8 cellular contexts compared by ENCODE assay signal in the genomic region with DNA sequence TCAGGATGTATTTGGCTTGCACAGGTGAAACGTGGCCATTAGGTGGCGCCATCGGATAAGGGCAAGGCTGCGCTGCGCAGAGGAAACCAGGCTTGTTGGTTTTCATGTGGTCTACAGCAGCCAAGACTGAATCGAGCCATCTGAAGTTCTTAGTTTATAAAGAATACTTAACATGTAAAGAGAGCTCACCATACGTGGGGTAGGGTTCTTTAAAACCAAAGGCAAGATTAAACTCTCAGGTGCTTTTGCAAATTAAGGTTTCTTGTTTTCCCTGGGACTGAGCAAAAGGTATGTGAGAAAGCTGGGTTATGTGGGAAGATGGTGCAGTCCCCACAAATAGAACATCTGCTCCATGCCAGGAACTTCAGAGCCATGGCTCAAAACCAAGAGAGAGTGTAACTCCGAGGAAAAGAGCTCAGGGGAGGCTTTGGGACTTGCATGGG. TPM values are rescaled to one million over a fixed set of nuclear protein-coding genes. Genes with fewer than 3 reads are reported as not detected.
DNase-seq lines count a peak whose midpoint lies in the region; ATAC-seq and TF ChIP-seq lines count a peak whose summit lies in the region.

No MANE protein-coding gene starts in this region.

- intact Hi-C loops in left cardiac atrium (cut with DNase I): loop anchor here (5.0 kb wide), 3 partner anchors 605 to 685 kb away; no protein-coding TSS in a partner anchor

- no peak overlapping the region for H3K4me3 ChIP-seq in AG09309 (ENCODE audit: control insufficient read depth, low read depth, low read length)

- DNase-seq in AG09309 (ENCODE audit: low read depth): peak; percentile 49
- peak; percentile 63 for DNase-seq in NCI-H146 treated with DMSO at 0.1 percent for 48 hours (lab: John Stamatoyannopoulos, UW; ENCODE audit: unreplicated experiment)
- DNase-seq in T-helper 1 cell: peak; percentile 67 to 88 (median 81)
- DNase-seq in amniotic epithelial cell (ENCODE audit: low read depth): peak; percentile 74
- peak; percentile 88 for DNase-seq in left cardiac atrium
- peak; percentile 76 for DNase-seq in renal cortical epithelial cell (ENCODE audit: low read depth)

- TF ChIP-seq CTCF in AG09309 (IDR thresholded peaks at IDR 0.05; ENCODE audit: control insufficient read depth, insufficient read depth, low read depth, low read length, missing control alignments): peak; percentile 97

- peak; percentile 49 for ATAC-seq in GM21381 (IDR thresholded peaks at IDR 0.05; ENCODE audit: unreplicated experiment)
- ATAC-seq in left cardiac atrium: peak; percentile 92 to 97
- ATAC-seq in HG02623 (IDR thresholded peaks at IDR 0.05; ENCODE audit: unreplicated experiment): no peak

RNA-seq across cellular contexts. Expression of a gene that starts 9.3 kb away (rescaled TPM):
- total RNA-seq in left cardiac atrium (not detected), renal cortical epithelial cell (0.35 TPM in 1 of 2 replicates, not detected in the other)

RNA-seq across cellular contexts. Expression of a gene that starts 22.1 kb away (rescaled TPM):
- total RNA-seq in left cardiac atrium: 10 to 100 TPM; 56.0 to 82.0 TPM
- total RNA-seq in renal cortical epithelial cell: 4.5 and 26.5 TPM in 2 replicates

RNA-seq across cellular contexts. Expression of a gene that starts 25.3 kb away (rescaled TPM):
- 100 to 1,000 TPM; 102 to 119 TPM for total RNA-seq in left cardiac atrium
- 89.8 and 187 TPM in 2 replicates for total RNA-seq in renal cortical epithelial cell
